Comparison of ENCODE assay signal across 9 cellular contexts in the genomic region with DNA sequence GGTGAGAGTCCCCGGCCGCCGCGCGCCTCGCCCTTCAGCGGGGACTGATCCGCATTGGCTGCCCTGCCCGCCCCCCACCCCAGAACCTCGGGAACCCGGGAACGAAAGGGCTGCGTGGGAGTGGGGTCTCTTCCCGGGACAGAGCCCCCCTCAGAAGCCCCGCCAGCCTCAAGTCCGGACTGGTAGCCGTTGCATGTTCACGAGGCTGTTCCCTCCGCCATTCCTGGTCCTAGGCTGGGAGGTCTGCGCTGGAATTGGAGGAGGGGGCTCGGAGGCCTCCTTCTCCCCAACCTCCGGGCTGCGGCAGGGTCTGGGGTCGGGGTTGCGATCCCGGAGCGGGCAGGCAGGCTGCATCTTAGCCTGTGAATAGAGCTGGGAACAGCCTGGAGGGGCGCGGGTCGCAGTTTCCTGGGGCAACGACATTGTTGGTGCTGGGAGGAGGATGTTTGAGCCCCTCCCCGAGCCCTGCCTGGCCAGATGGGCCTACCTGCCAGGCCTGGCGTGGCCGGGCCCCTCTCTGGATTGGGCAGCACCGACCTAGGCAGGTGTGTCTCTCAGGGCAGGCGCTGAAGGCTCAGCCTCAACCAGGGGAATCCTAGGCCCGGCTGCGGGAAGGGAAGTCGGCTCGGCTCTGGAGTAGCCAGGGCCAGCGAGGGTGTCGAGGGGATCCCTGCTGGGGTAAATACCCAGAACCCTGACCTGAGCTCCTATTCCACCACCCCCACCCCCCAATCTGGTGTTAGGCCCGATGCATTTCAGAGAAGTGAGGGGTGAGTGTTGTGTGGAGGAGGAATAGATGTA. TPM values are rescaled to one million over a fixed set of nuclear protein-coding genes. Genes with fewer than 3 reads are reported as not detected.
DNase-seq lines count a peak whose midpoint lies in the region; ATAC-seq and TF ChIP-seq lines count a peak whose summit lies in the region.
"Had no signal": no experiment of that assay in that cellular context is flagged by ENCODE, and none has a peak within 500 bp of the region (broad histone marks: within the 10 kb centered on the region; RNA-seq: fewer than 3 reads in every experiment).

No MANE protein-coding gene starts in this region.

- no peak overlapping the region for H3K27ac Mint-ChIP-seq in activated CD4-positive, alpha-beta T cell treated with anti-CD3 and anti-CD28 coated beads, Interleukin-2, amount 10 ng/mL, durations not matched to agents 24 days and 14 days
- no peak overlapping the region for H3K27ac Mint-ChIP-seq in activated T-cell treated with anti-CD3 and anti-CD28 coated beads, Interleukin-2, amount 50 U/mL, for 72 hours

- H3K4me3 Mint-ChIP-seq in activated CD4-positive, alpha-beta T cell treated with anti-CD3 and anti-CD28 coated beads, Interleukin-2, amount 10 ng/mL, durations not matched to agents 24 days and 14 days: peak overlapping the region; percentile 28
- peak overlapping the region; percentile 12 to 55 for H3K4me3 Mint-ChIP-seq in activated T-cell treated with anti-CD3 and anti-CD28 coated beads, Interleukin-2, amount 50 U/mL, for 72 hours

- no peaks in the 10 kb centered on the region for H3K27me3 ChIP-seq in thoracic aorta (replicated peaks; ENCODE audit: insufficient read depth)

- H3K36me3 Mint-ChIP-seq in activated CD4-positive, alpha-beta T cell treated with anti-CD3 and anti-CD28 coated beads, Interleukin-2, amount 10 ng/mL, durations not matched to agents 24 days and 14 days (ENCODE audit: low read depth): no peaks in the 10 kb centered on the region
- peaks cover 0 to 3% of the 10 kb centered on the region in 2 donors for H3K36me3 Mint-ChIP-seq in activated T-cell treated with anti-CD3 and anti-CD28 coated beads, Interleukin-2, amount 50 U/mL, for 72 hours (ENCODE audit: insufficient read depth in 2 of 2)

- H3K4me3 ChIP-seq in thoracic aorta: peak overlapping the region; percentile 70

- H3K27ac ChIP-seq in thoracic aorta: no peak overlapping the region

- TF ChIP-seq CTCF in thoracic aorta (IDR thresholded peaks at IDR 0.05): no peak

- H3K4me1 Mint-ChIP-seq in activated CD4-positive, alpha-beta T cell treated with anti-CD3 and anti-CD28 coated beads, Interleukin-2, amount 10 ng/mL, durations not matched to agents 24 days and 14 days: peaks cover 6% of the 10 kb centered on the region
- no peaks in the 10 kb centered on the region for H3K4me1 Mint-ChIP-seq in activated T-cell treated with anti-CD3 and anti-CD28 coated beads, Interleukin-2, amount 50 U/mL, for 72 hours (ENCODE audit: low read depth)

- peaks cover 13% of the 10 kb centered on the region for H3K36me3 ChIP-seq in thoracic aorta

- H3K9me3 Mint-ChIP-seq in activated CD4-positive, alpha-beta T cell treated with anti-CD3 and anti-CD28 coated beads, Interleukin-2, amount 10 ng/mL, durations not matched to agents 24 days and 14 days: no peaks in the 10 kb centered on the region
- no peaks in the 10 kb centered on the region for H3K9me3 Mint-ChIP-seq in activated T-cell treated with anti-CD3 and anti-CD28 coated beads, Interleukin-2, amount 50 U/mL, for 72 hours

- peaks cover 6% of the 10 kb centered on the region in 2 donors for H3K4me1 ChIP-seq in thoracic aorta (ENCODE audit: control insufficient read depth in 1 of 2, low read depth in 2 of 2)

- ATAC-seq in activated T-cell treated with anti-CD3 and anti-CD28 coated beads, Interleukin-2, amount 50 U/mL, for 72 hours (replicated peaks in 1 of 2): no peak
- no peak for ATAC-seq in thoracic aorta (ENCODE audit: insufficient number of reproducible peaks, low FRiP score, low read depth)
- no peak for ATAC-seq in HG03457 (IDR thresholded peaks at IDR 0.05; ENCODE audit: unreplicated experiment)
- ATAC-seq in esophagus mucosa: no peak
- no peak for ATAC-seq in GM21717 (IDR thresholded peaks at IDR 0.05; ENCODE audit: unreplicated experiment)

- DNase-seq in activated CD4-positive, alpha-beta T cell treated with anti-CD3 and anti-CD28 coated beads, Interleukin-2, amount 10 ng/mL, durations not matched to agents 24 days and 14 days: no peak
- no peak for DNase-seq in activated CD4-positive, alpha-beta T cell treated with anti-CD3 and anti-CD28 coated beads for 4 hours
- no peak for DNase-seq in activated T-cell treated with anti-CD3 and anti-CD28 coated beads, Interleukin-2, amount 50 U/mL, for 72 hours
- DNase-seq in iPS-NIHi7 (ENCODE audit: extremely low spot score) (peak; percentile 69), thoracic aorta (ENCODE audit: low spot score) (no peak)

- H3K27me3 Mint-ChIP-seq in activated CD4-positive, alpha-beta T cell treated with anti-CD3 and anti-CD28 coated beads, Interleukin-2, amount 10 ng/mL, durations not matched to agents 24 days and 14 days: peaks cover 10% of the 10 kb centered on the region
- no peaks in the 10 kb centered on the region for H3K27me3 Mint-ChIP-seq in activated T-cell treated with anti-CD3 and anti-CD28 coated beads, Interleukin-2, amount 50 U/mL, for 72 hours (ENCODE audit: low read depth)

- no peaks in the 10 kb centered on the region for H3K9me3 ChIP-seq in thoracic aorta

- intact Hi-C loops in activated CD4-positive, alpha-beta T cell treated with anti-CD3 and anti-CD28 coated beads, Interleukin-2, amount 10 ng/mL, durations not matched to agents 24 days and 14 days (cut with micrococcal nuclease): loop anchor here (1.0 to 5.0 kb wide), 2 partner anchors 32 to 39 kb away; partner anchors contain the start of gene CRY2

RNA-seq across cellular contexts. Expression of gene MAPK8IP1, which starts 0.7 kb away (rescaled TPM):
- total RNA-seq in activated CD4-positive, alpha-beta T cell treated with anti-CD3 and anti-CD28 coated beads, Interleukin-2, amount 10 ng/mL, durations not matched to agents 24 days and 14 days: 0.49 and 0.83 TPM in 2 replicates
- under 1 TPM; 0.50 to 0.69 TPM for total RNA-seq in activated T-cell treated with anti-CD3 and anti-CD28 coated beads, Interleukin-2, amount 50 U/mL, for 72 hours
- 10 to 100 TPM in 1 of 2 donors, 1 to 10 TPM in 1; 9.5 to 10.4 TPM for total RNA-seq in thoracic aorta
- total RNA-seq in esophagus mucosa: 1.1 TPM

RNA-seq across cellular contexts. Expression of gene FREY1, which starts 20.9 kb away (rescaled TPM):
- total RNA-seq in activated CD4-positive, alpha-beta T cell treated with anti-CD3 and anti-CD28 coated beads, Interleukin-2, amount 10 ng/mL, durations not matched to agents 24 days and 14 days: 1.8 and 2.0 TPM in 2 replicates
- 1 to 10 TPM; 1.3 to 1.9 TPM for total RNA-seq in activated T-cell treated with anti-CD3 and anti-CD28 coated beads, Interleukin-2, amount 50 U/mL, for 72 hours
- total RNA-seq in thoracic aorta: 1 to 10 TPM in 1 of 2 donors, not detected in 1; 9.0 TPM
- 0.56 TPM for total RNA-seq in esophagus mucosa

RNA-seq across cellular contexts. Expression of gene PEX16, which starts 31.6 kb away (rescaled TPM):
- 31.3 and 34.8 TPM in 2 replicates for total RNA-seq in activated CD4-positive, alpha-beta T cell treated with anti-CD3 and anti-CD28 coated beads, Interleukin-2, amount 10 ng/mL, durations not matched to agents 24 days and 14 days
- 10 to 100 TPM; 42.5 to 46.8 TPM for total RNA-seq in activated T-cell treated with anti-CD3 and anti-CD28 coated beads, Interleukin-2, amount 50 U/mL, for 72 hours
- total RNA-seq in thoracic aorta (10 to 100 TPM; 12.1 to 19.8 TPM), esophagus mucosa (22.6 TPM)

RNA-seq across cellular contexts. Expression of gene LARGE2, which starts 36.3 kb away (rescaled TPM):
- total RNA-seq in activated CD4-positive, alpha-beta T cell treated with anti-CD3 and anti-CD28 coated beads, Interleukin-2, amount 10 ng/mL, durations not matched to agents 24 days and 14 days: not detected in 2 replicates
- total RNA-seq in activated T-cell treated with anti-CD3 and anti-CD28 coated beads, Interleukin-2, amount 50 U/mL, for 72 hours: 1 to 10 TPM in 1 of 2 donors, under 1 TPM in 1; 0.90 to 1.4 TPM
- 1 to 10 TPM in 1 of 2 donors, not detected in 1; 3.1 TPM for total RNA-seq in thoracic aorta
- 30.4 TPM for total RNA-seq in esophagus mucosa
- total RNA-seq: myocyte had no signal

RNA-seq across cellular contexts. Expression of gene CRY2, which starts 38.8 kb away (rescaled TPM):
- 22.1 and 22.5 TPM in 2 replicates for total RNA-seq in activated CD4-positive, alpha-beta T cell treated with anti-CD3 and anti-CD28 coated beads, Interleukin-2, amount 10 ng/mL, durations not matched to agents 24 days and 14 days
- total RNA-seq in activated T-cell treated with anti-CD3 and anti-CD28 coated beads, Interleukin-2, amount 50 U/mL, for 72 hours: 10 to 100 TPM; 20.2 to 23.8 TPM
- 10 to 100 TPM; 41.2 to 54.4 TPM for total RNA-seq in thoracic aorta
- total RNA-seq in esophagus mucosa: 6.6 TPM
